ENCODE assay signal across 29 cellular contexts in the genomic region with DNA sequence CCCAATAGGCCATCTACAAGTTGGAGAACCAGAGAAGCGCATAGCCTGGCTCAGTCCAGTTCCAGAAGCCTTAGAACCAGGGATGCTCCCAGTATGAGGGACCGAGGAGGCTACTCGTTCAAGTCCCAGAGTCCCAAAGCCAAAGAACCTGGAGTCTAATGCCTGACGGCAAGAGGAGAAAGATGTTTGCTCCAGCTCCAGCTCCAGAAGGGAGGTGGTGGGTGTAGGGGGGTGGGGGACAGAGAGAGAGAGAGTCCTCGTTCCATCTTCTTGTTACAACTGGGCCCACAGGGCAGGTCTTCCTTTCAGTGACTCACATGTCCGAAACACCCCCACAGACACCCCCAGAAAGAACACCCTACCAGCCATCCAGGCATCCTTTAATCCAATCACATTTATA.
"Had no signal": no experiment of that assay in that cellular context is flagged by ENCODE, and none has a peak within 500 bp of the region (broad histone marks: within the 10 kb centered on the region; RNA-seq: fewer than 3 reads in every experiment).

No MANE protein-coding gene starts in this region.

- H3K4me3 Mint-ChIP-seq: activated CD4-positive, alpha-beta memory T cell treated with anti-CD3 and anti-CD28 coated beads for 36 hours; activated CD4-positive, alpha-beta T cell treated with anti-CD3 and anti-CD28 coated beads for 36 hours; activated CD4-positive, alpha-beta T cell treated with anti-CD3 and anti-CD28 coated beads, Interleukin-2, amount 10 ng/mL, durations not matched to agents 24 days and 14 days; activated CD8-positive, alpha-beta memory T cell treated with anti-CD3 and anti-CD28 coated beads, Interleukin-2, amount 10 ng/mL, durations not matched to agents 7 days and 5 days; activated CD8-positive, alpha-beta T cell treated with anti-CD3 and anti-CD28 coated beads, Interleukin-2, amount 10 ng/mL, durations not matched to agents 7 days and 5 days; activated naive CD4-positive, alpha-beta T cell treated with anti-CD3 and anti-CD28 coated beads for 36 hours; activated naive CD4-positive, alpha-beta T cell treated with anti-CD3 and anti-CD28 coated beads, Interleukin-2, amount 50 U/mL, for 24 hours; activated naive CD8-positive, alpha-beta T cell treated with anti-CD3 and anti-CD28 coated beads for 36 hours; activated naive CD8-positive, alpha-beta T cell treated with anti-CD3 and anti-CD28 coated beads, Interleukin-2, amount 50 U/mL, for 24 hours; activated T-helper 1 cell treated with anti-CD3 and anti-CD28 coated beads, Interleukin-12 subunit alpha, Interleukin-12 subunit beta, Interleukin-2, Interleukin-4 antibody, amounts not matched to agents 30 ng/mL and 10 ng/mL and 1 ng/mL, durations not matched to agents 14 hours and 24 hours and 36 hours had no signal

- H3K4me1 ChIP-seq: adrenal gland, body of pancreas had no signal

- H3K4me1 Mint-ChIP-seq: activated naive CD4-positive, alpha-beta T cell treated with anti-CD3 and anti-CD28 coated beads, Interleukin-2, amount 50 U/mL, for 24 hours; activated naive CD8-positive, alpha-beta T cell treated with anti-CD3 and anti-CD28 coated beads for 36 hours had no signal

- H3K9me3 ChIP-seq: adrenal gland, body of pancreas had no signal

- ATAC-seq: activated CD4-positive, alpha-beta T cell treated with anti-CD3 and anti-CD28 coated beads for 36 hours; activated CD8-positive, alpha-beta memory T cell treated with anti-CD3 and anti-CD28 coated beads, Interleukin-2, amount 10 ng/mL, durations not matched to agents 7 days and 5 days; activated CD8-positive, alpha-beta T cell treated with anti-CD3 and anti-CD28 coated beads, Interleukin-2, amount 10 ng/mL, durations not matched to agents 7 days and 5 days; activated naive CD8-positive, alpha-beta T cell treated with anti-CD3 and anti-CD28 coated beads, Interleukin-2, amount 50 U/mL, for 24 hours; body of pancreas had no signal

- H3K27me3 ChIP-seq: adrenal gland, body of pancreas had no signal

- H3K36me3 ChIP-seq: adrenal gland had no signal

- DNase-seq: activated CD4-positive, alpha-beta memory T cell treated with anti-CD3 and anti-CD28 coated beads for 36 hours; activated CD4-positive, alpha-beta T cell treated with anti-CD3 and anti-CD28 coated beads for 36 hours; activated CD4-positive, alpha-beta T cell treated with anti-CD3 and anti-CD28 coated beads, Interleukin-2, amount 10 ng/mL, durations not matched to agents 24 days and 14 days; activated CD4-positive, CD25-positive, alpha-beta regulatory T cell; activated CD4-positive, CD25-positive, alpha-beta regulatory T cell treated with anti-CD3 and anti-CD28 coated beads, Interleukin-2, amount 50 U/mL, for 72 hours; activated CD8-positive, alpha-beta memory T cell treated with anti-CD3 and anti-CD28 coated beads, Interleukin-2, amount 10 ng/mL, durations not matched to agents 7 days and 5 days; activated CD8-positive, alpha-beta memory T cell treated with anti-CD3 and anti-CD28 coated beads, Interleukin-2, amount 50 U/mL, for 4 hours; activated CD8-positive, alpha-beta T cell treated with anti-CD3 and anti-CD28 coated beads, Interleukin-2, amount 10 ng/mL, durations not matched to agents 7 days and 5 days; activated effector memory CD4-positive, alpha-beta T cell treated with anti-CD3 and anti-CD28 coated beads, Interleukin-2, amount 50 U/mL, for 16 hours; activated naive CD4-positive, alpha-beta T cell treated with anti-CD3 and anti-CD28 coated beads for 36 hours; activated naive CD8-positive, alpha-beta T cell treated with anti-CD3 and anti-CD28 coated beads for 36 hours; activated naive CD8-positive, alpha-beta T cell treated with anti-CD3 and anti-CD28 coated beads, Interleukin-2, amount 50 U/mL, for 24 hours; activated T-cell treated with anti-CD3 and anti-CD28 coated beads, Interleukin-2, amount 50 U/mL, for 1 hour; activated T-cell treated with anti-CD3 and anti-CD28 coated beads, Interleukin-2, amount 50 U/mL, for 48 hours; adrenal gland; amygdala; aorta; body of pancreas; caudate nucleus; cortex of kidney; dermis blood vessel endothelial cell; effector CD8-positive, alpha-beta T cell; foreskin fibroblast; head of caudate nucleus; T-helper 2 cell had no signal

- H3K4me3 ChIP-seq: adrenal gland, body of pancreas had no signal

- H3K36me3 Mint-ChIP-seq: activated CD4-positive, alpha-beta memory T cell treated with anti-CD3 and anti-CD28 coated beads for 36 hours; activated CD8-positive, alpha-beta memory T cell treated with anti-CD3 and anti-CD28 coated beads, Interleukin-2, amount 10 ng/mL, durations not matched to agents 7 days and 5 days; activated naive CD4-positive, alpha-beta T cell treated with anti-CD3 and anti-CD28 coated beads, Interleukin-2, amount 50 U/mL, for 24 hours; activated naive CD8-positive, alpha-beta T cell treated with anti-CD3 and anti-CD28 coated beads for 36 hours had no signal

- H3K27ac Mint-ChIP-seq: activated CD4-positive, alpha-beta memory T cell treated with anti-CD3 and anti-CD28 coated beads for 36 hours; activated CD4-positive, alpha-beta T cell treated with anti-CD3 and anti-CD28 coated beads for 36 hours; activated CD4-positive, alpha-beta T cell treated with anti-CD3 and anti-CD28 coated beads, Interleukin-2, amount 10 ng/mL, durations not matched to agents 24 days and 14 days; activated CD8-positive, alpha-beta memory T cell treated with anti-CD3 and anti-CD28 coated beads, Interleukin-2, amount 10 ng/mL, durations not matched to agents 7 days and 5 days; activated CD8-positive, alpha-beta T cell treated with anti-CD3 and anti-CD28 coated beads, Interleukin-2, amount 10 ng/mL, durations not matched to agents 7 days and 5 days; activated naive CD4-positive, alpha-beta T cell treated with anti-CD3 and anti-CD28 coated beads for 36 hours; activated naive CD4-positive, alpha-beta T cell treated with anti-CD3 and anti-CD28 coated beads, Interleukin-2, amount 50 U/mL, for 24 hours; activated naive CD8-positive, alpha-beta T cell treated with anti-CD3 and anti-CD28 coated beads for 36 hours; activated naive CD8-positive, alpha-beta T cell treated with anti-CD3 and anti-CD28 coated beads, Interleukin-2, amount 50 U/mL, for 24 hours; activated T-helper 1 cell treated with anti-CD3 and anti-CD28 coated beads, Interleukin-12 subunit alpha, Interleukin-12 subunit beta, Interleukin-2, Interleukin-4 antibody, amounts not matched to agents 30 ng/mL and 10 ng/mL and 1 ng/mL, durations not matched to agents 14 hours and 24 hours and 36 hours; activated T-helper 2 cell treated with anti-CD3 and anti-CD28 coated beads, Interferon-gamma antibody, Interleukin-2, Interleukin-4, amounts not matched to agents 10 μg/mL and 5 μg/mL and 100 μg/mL, durations not matched to agents 14 hours and 24 hours and 36 hours had no signal

- H3K9me3 Mint-ChIP-seq: activated CD4-positive, alpha-beta memory T cell treated with anti-CD3 and anti-CD28 coated beads for 36 hours; activated CD4-positive, alpha-beta T cell treated with anti-CD3 and anti-CD28 coated beads, Interleukin-2, amount 10 ng/mL, durations not matched to agents 24 days and 14 days; activated naive CD4-positive, alpha-beta T cell treated with anti-CD3 and anti-CD28 coated beads for 36 hours; activated naive CD4-positive, alpha-beta T cell treated with anti-CD3 and anti-CD28 coated beads, Interleukin-2, amount 50 U/mL, for 24 hours; activated naive CD8-positive, alpha-beta T cell treated with anti-CD3 and anti-CD28 coated beads for 36 hours; activated naive CD8-positive, alpha-beta T cell treated with anti-CD3 and anti-CD28 coated beads, Interleukin-2, amount 50 U/mL, for 24 hours; activated T-helper 1 cell treated with anti-CD3 and anti-CD28 coated beads, Interleukin-12 subunit alpha, Interleukin-12 subunit beta, Interleukin-2, Interleukin-4 antibody, amounts not matched to agents 30 ng/mL and 10 ng/mL and 1 ng/mL, durations not matched to agents 14 hours and 24 hours and 36 hours; activated T-helper 2 cell treated with anti-CD3 and anti-CD28 coated beads, Interferon-gamma antibody, Interleukin-2, Interleukin-4, amounts not matched to agents 10 μg/mL and 5 μg/mL and 100 μg/mL, durations not matched to agents 14 hours and 24 hours and 36 hours had no signal

- H3K27ac ChIP-seq: adrenal gland, body of pancreas, epithelial cell of prostate had no signal
